9 cellular contexts compared by ENCODE assay signal in the genomic region with DNA sequence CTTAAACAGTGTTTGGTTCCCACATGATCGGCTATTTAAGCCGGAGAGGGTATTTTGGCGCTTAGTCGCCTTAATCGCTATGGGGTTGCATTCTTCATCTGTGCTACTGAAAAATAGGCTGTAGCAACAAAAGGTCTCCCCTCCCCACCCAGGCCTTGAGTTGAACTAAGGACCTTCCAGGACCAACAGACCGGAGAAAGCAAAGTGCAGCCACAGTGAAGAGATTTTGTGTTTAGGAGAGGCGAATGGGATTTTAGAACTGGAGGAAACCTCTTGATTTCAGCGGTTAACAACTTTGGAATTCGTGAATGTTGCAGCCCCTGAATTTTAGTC. TPM values are rescaled to one million over a fixed set of nuclear protein-coding genes. Genes with fewer than 3 reads are reported as not detected.
A peak's percentile ranks its signal among the peaks of the same experiment; 100 is the strongest.
DNase-seq lines count a peak whose midpoint lies in the region; ATAC-seq and TF ChIP-seq lines count a peak whose summit lies in the region.
"Had no signal": no experiment of that assay in that cellular context is flagged by ENCODE, and none has a peak within 500 bp of the region (broad histone marks: within the 10 kb centered on the region; RNA-seq: fewer than 3 reads in every experiment).

No MANE protein-coding gene starts in this region.

- CTCF ChIA-PET in activated CD4-positive, alpha-beta T cell treated with anti-CD3 and anti-CD28 coated beads, Interleukin-2, amount 10 ng/mL, durations not matched to agents 7 days and 5 days (lab: Charles Lee): interaction anchor here (0.6 to 7.3 kb wide), 2 partner anchors 33 to 1737 kb away, joined by 3 to 36 read pairs; no protein-coding TSS in a partner anchor

- TF ChIP-seq POLR2A in body of pancreas (IDR thresholded peaks at IDR 0.05): no peak
- no peak for TF ChIP-seq POLR2A in right lobe of liver (IDR thresholded peaks at IDR 0.05)
- no peak for TF ChIP-seq POLR2A in testis (IDR thresholded peaks at IDR 0.05)

- H3K36me3 Mint-ChIP-seq in activated CD4-positive, alpha-beta T cell treated with anti-CD3 and anti-CD28 coated beads, Interleukin-2, amount 10 ng/mL, durations not matched to agents 7 days and 5 days (ENCODE audit: low read depth): peaks cover 26% of the 10 kb centered on the region

- H3K36me3 ChIP-seq in body of pancreas (replicated peaks in 1 of 2; ENCODE audit: insufficient read depth in 1 of 2, low read depth in 2 of 2): no peaks in the 10 kb centered on the region
- no peaks in the 10 kb centered on the region for H3K36me3 ChIP-seq in right lobe of liver
- H3K36me3 ChIP-seq in testis (ENCODE audit: low read depth, missing control alignments): no peaks in the 10 kb centered on the region

- 4 to 5% methylated on average over 9 of the region's 9 CpGs for WGBS in body of pancreas, 2 donors
- 7% methylated on average over 6 of the region's 9 CpGs for WGBS in right lobe of liver (ENCODE audit: insufficient coverage, low coverage, low lambda C conversion rate, missing lambda C conversion rate)
- 16 to 17% methylated on average over 9 of the region's 9 CpGs for WGBS in testis, 2 donors

- H3K27ac Mint-ChIP-seq in activated CD4-positive, alpha-beta T cell treated with anti-CD3 and anti-CD28 coated beads, Interleukin-2, amount 10 ng/mL, durations not matched to agents 7 days and 5 days: peak overlapping the region; percentile 74

- no peak for TF ChIP-seq CTCF in body of pancreas (IDR thresholded peaks at IDR 0.05)
- no peak for TF ChIP-seq CTCF in right lobe of liver (IDR thresholded peaks at IDR 0.05)
- TF ChIP-seq CTCF in testis (IDR thresholded peaks at IDR 0.05): no peak

- H3K4me3 Mint-ChIP-seq in activated CD4-positive, alpha-beta T cell treated with anti-CD3 and anti-CD28 coated beads, Interleukin-2, amount 10 ng/mL, durations not matched to agents 7 days and 5 days: peak overlapping the region; percentile 83

- H3K27ac ChIP-seq in body of pancreas (peak overlapping the region; percentile 86 to 98 (median 96)), right lobe of liver (peak overlapping the region in 2 of 3 donors; percentile 36 to 88), testis (peak overlapping the region; percentile 42 to 85)

- H3K4me3 ChIP-seq in body of pancreas: peak overlapping the region; percentile 55 to 69
- peak overlapping the region; percentile 68 to 85 (median 84) for H3K4me3 ChIP-seq in right lobe of liver
- H3K4me3 ChIP-seq in testis: peak overlapping the region; percentile 83 to 92

- POLR2A ChIA-PET in activated CD4-positive, alpha-beta T cell treated with anti-CD3 and anti-CD28 coated beads, Interleukin-2, amount 10 ng/mL, durations not matched to agents 7 days and 5 days (lab: Charles Lee): no interaction called here

- intact Hi-C loops in body of pancreas (cut with DNase I): no loop called here
- intact Hi-C loops in right lobe of liver (cut with DNase I): no loop called here
- intact Hi-C loops in testis (cut with DNase I; ENCODE audit: low total_unique reads): no loop called here

- H3K27me3 Mint-ChIP-seq in activated CD4-positive, alpha-beta T cell treated with anti-CD3 and anti-CD28 coated beads, Interleukin-2, amount 10 ng/mL, durations not matched to agents 7 days and 5 days: peaks cover 39% of the 10 kb centered on the region

- no peak for ATAC-seq in body of pancreas
- peak; percentile 1 to 19 (median 3) for ATAC-seq in right lobe of liver
- no peak for ATAC-seq in HG02678 (IDR thresholded peaks at IDR 0.05; ENCODE audit: unreplicated experiment)
- ATAC-seq in HG03432 (IDR thresholded peaks at IDR 0.05; ENCODE audit: unreplicated experiment): no peak

- no peak for DNase-seq in activated CD4-positive, alpha-beta T cell treated with anti-CD3 and anti-CD28 coated beads, Interleukin-2, amount 10 ng/mL, durations not matched to agents 7 days and 5 days
- DNase-seq in activated CD4-positive, alpha-beta T cell treated with anti-CD3 and anti-CD28 coated beads for 1 hour: no peak
- DNase-seq in body of pancreas: no peak
- DNase-seq in right lobe of liver: no peak
- no peak for DNase-seq in testis
- DNase-seq in iPS-NIHi11 (ENCODE audit: low spot score): no peak
- DNase-seq: SHP77 had no signal

- peaks cover 53% of the 10 kb centered on the region for H3K4me1 Mint-ChIP-seq in activated CD4-positive, alpha-beta T cell treated with anti-CD3 and anti-CD28 coated beads, Interleukin-2, amount 10 ng/mL, durations not matched to agents 7 days and 5 days

- H3K9me3 ChIP-seq in body of pancreas (no peaks in the 10 kb centered on the region), right lobe of liver (no peaks in the 10 kb centered on the region), testis (no peaks in the 10 kb centered on the region)

- H3K9me3 Mint-ChIP-seq in activated CD4-positive, alpha-beta T cell treated with anti-CD3 and anti-CD28 coated beads, Interleukin-2, amount 10 ng/mL, durations not matched to agents 7 days and 5 days: no peaks in the 10 kb centered on the region

- peaks cover 51% of the 10 kb centered on the region for H3K4me1 ChIP-seq in body of pancreas
- H3K4me1 ChIP-seq in right lobe of liver: peaks cover 0 to 22% (median 6%) of the 10 kb centered on the region in 4 donors
- H3K4me1 ChIP-seq in testis: peaks cover 12% of the 10 kb centered on the region

- H3K27me3 ChIP-seq in body of pancreas (no peaks in the 10 kb centered on the region), right lobe of liver (no peaks in the 10 kb centered on the region), testis (no peaks in the 10 kb centered on the region)

RNA-seq across cellular contexts. Expression of a gene that starts 1.4 kb away (rescaled TPM):
- total RNA-seq in activated CD4-positive, alpha-beta T cell treated with anti-CD3 and anti-CD28 coated beads, Interleukin-2, amount 10 ng/mL, durations not matched to agents 7 days and 5 days: 10 to 100 TPM; 46.7 to 47.2 TPM
- 100 to 1,000 TPM in 1 of 2 donors, 10 to 100 TPM in 1; 90.0 to 210 TPM for total RNA-seq in body of pancreas
- total RNA-seq in right lobe of liver: 10 to 100 TPM; 10.7 to 26.8 (median 17.2) TPM
- total RNA-seq in testis: 100 to 1,000 TPM; 166 to 232 TPM
- 57.5 TPM for polyA plus RNA-seq in testis (ENCODE audit: insufficient read depth, low read depth, low replicate concordance)

Comparison
In these comparisons a context has a peak if more than half of its experiments do, and no peak if none do; other contexts are left out.
1. ATAC-seq: peak in right lobe of liver (4 of 4); none in body of pancreas (single experiment), HG02678 (single experiment) and HG03432 (single experiment).
2. Peak in every context shown above with its lines, with median percentiles within 50 percentile points of each other: H3K27ac ChIP-seq and H3K4me3 ChIP-seq.